Comparison of ENCODE assay signal across 2 cellular contexts in genomic region chr2:157264099-157264498, GRCh38.
TF ChIP-seq lines count a peak whose summit lies in the region.

No MANE protein-coding gene starts in this region.

TF ChIP-seq in SK-N-SH, 30 proteins besides CTCF, POLR2A, EP300 and RAD21:
- TF ChIP-seq REST (IDR thresholded peaks at IDR 0.05; ENCODE audit: low read depth, low read length) (no peak), TCF12 (IDR thresholded peaks at IDR 0.05) (no peak), ELF1 (IDR thresholded peaks at IDR 0.05) (no peak), NFIC (IDR thresholded peaks at IDR 0.05; ENCODE audit: borderline replicate concordance) (no peak), MAX (IDR thresholded peaks at IDR 0.05; ENCODE audit: low read depth) (no peak), TEAD4 (IDR thresholded peaks at IDR 0.05; ENCODE audit: borderline replicate concordance, insufficient read depth) (no peak), JUND (IDR thresholded peaks at IDR 0.05) (no peak), PBX3 (IDR thresholded peaks at IDR 0.05) (no peak)

TF ChIP-seq in SK-N-SH treated with all-trans-retinoic acid at 6 μM for 48 hours, 23 proteins besides CTCF, POLR2A, EP300 and RAD21 (continued from another document):
- TF ChIP-seq OSR1 (CRISPR knock-in tag; IDR thresholded peaks at IDR 0.05) (no peak), ZNF8 (CRISPR knock-in tag; IDR thresholded peaks at IDR 0.05) (no peak), ZNF565 (CRISPR knock-in tag; conservative IDR thresholded peaks at IDR 0.05; ENCODE audit: low read depth) (no peak), TOX (CRISPR knock-in tag; IDR thresholded peaks at IDR 0.05; ENCODE audit: borderline replicate concordance) (no peak), TSHZ2 (CRISPR knock-in tag; IDR thresholded peaks at IDR 0.05) (no peak)
